15 cellular contexts compared by ENCODE assay signal in the genomic region with DNA sequence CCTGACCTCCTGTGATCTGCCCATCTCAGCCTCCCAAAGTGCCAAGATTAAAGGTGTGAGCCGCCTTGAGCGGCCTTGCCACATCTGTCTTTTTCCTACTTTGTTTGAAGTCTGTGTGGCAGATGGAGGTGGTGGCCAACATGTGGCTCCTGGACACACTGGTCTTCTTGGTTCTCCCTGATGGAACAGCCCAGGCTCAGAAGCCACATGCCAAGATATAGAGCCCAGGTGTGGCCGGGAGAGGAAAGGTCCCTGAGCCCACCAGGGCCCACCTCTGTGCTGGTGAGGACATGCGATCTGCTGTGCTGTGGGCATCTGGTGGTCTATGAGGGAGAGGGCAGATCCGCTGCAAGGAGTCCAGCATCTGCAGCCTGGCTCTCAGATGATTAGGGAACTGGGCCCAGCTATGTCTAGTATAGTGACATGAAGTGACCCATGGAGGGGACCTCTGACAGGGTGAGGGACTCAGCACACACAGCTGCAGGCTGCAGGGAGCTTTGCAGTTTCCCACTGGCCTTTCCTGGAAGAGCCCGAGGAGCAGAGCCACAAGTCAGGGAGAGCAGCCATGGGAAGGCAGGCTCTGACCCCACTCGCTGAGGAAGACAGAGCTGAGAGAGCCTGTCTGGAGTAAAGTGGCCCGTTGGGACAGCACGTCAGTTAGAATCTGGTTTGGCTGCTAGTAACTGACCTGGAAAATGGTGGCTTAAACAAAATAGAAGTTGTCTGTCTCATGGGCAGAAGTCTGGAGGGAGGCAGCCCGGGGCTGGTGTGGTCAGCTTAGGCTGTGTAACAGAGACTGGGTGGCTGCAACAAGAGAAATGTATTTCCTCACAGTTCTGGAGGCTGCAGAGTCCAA. TPM values are rescaled to one million over a fixed set of nuclear protein-coding genes. Genes with fewer than 3 reads are reported as not detected.
A peak's percentile ranks its signal among the peaks of the same experiment; 100 is the strongest.
DNase-seq lines count a peak whose midpoint lies in the region; ATAC-seq and TF ChIP-seq lines count a peak whose summit lies in the region.
"Had no signal": no experiment of that assay in that cellular context is flagged by ENCODE, and none has a peak within 500 bp of the region (broad histone marks: within the 10 kb centered on the region; RNA-seq: fewer than 3 reads in every experiment).

No MANE protein-coding gene starts in this region.

- H3K9me3 ChIP-seq in colonic mucosa (no peaks in the 10 kb centered on the region), right cardiac atrium (ENCODE audit: control insufficient read depth, low read length) (no peaks in the 10 kb centered on the region)

- H3K27me3 ChIP-seq in GM23338 (ENCODE audit: insufficient read depth) (no peaks in the 10 kb centered on the region), colonic mucosa (no peaks in the 10 kb centered on the region), right cardiac atrium (ENCODE audit: control insufficient read depth, insufficient read depth) (no peaks in the 10 kb centered on the region)
- H3K27me3 ChIP-seq: dorsolateral prefrontal cortex had no signal

- ATAC-seq in GM23338 (no peak), right cardiac atrium (peak; percentile 39 to 48), HG03196 (IDR thresholded peaks at IDR 0.05; ENCODE audit: unreplicated experiment) (no peak)

- 75% methylated on average over 10 of the region's 10 CpGs for WGBS in right cardiac atrium

- no peaks in the 10 kb centered on the region for H3K9me3 Mint-ChIP-seq in GM23338
- H3K9me3 Mint-ChIP-seq: CD4-positive, alpha-beta T cell had no signal

- no peak overlapping the region for H3K4me3 ChIP-seq in GM23338
- H3K4me3 ChIP-seq in colonic mucosa: no peak overlapping the region
- no peak overlapping the region for H3K4me3 ChIP-seq in right cardiac atrium (ENCODE audit: low read length)
- H3K4me3 ChIP-seq: dorsolateral prefrontal cortex had no signal

- no peak overlapping the region for H3K4me3 Mint-ChIP-seq in GM23338
- H3K4me3 Mint-ChIP-seq: CD4-positive, alpha-beta T cell had no signal

- no peaks in the 10 kb centered on the region for H3K36me3 ChIP-seq in GM23338 (ENCODE audit: insufficient read depth)
- H3K36me3 ChIP-seq in colonic mucosa: no peaks in the 10 kb centered on the region

- peaks cover 25% of the 10 kb centered on the region for H3K4me1 Mint-ChIP-seq in GM23338

- H3K9me2 ChIP-seq in GM23338 (ENCODE audit: insufficient read depth): no peaks in the 10 kb centered on the region

- no peak overlapping the region for H3K9ac ChIP-seq in colonic mucosa (ENCODE audit: low read depth in 2 of 2, low read length in 2 of 2)

- H3K4me2 ChIP-seq in GM23338: no peak overlapping the region

- H3K79me2 ChIP-seq in GM23338 (replicated peaks; ENCODE audit: insufficient read depth): no peaks in the 10 kb centered on the region

- no peak for TF ChIP-seq CTCF in GM23338 (conservative IDR thresholded peaks at IDR 0.05; ENCODE audit: low read depth in 2 of 2)
- no peak for TF ChIP-seq CTCF in colonic mucosa (IDR thresholded peaks at IDR 0.05)

- H2AFZ ChIP-seq in GM23338: no peak overlapping the region

- peaks cover 2% of the 10 kb centered on the region for H3K27me3 Mint-ChIP-seq in GM23338 (ENCODE audit: insufficient read depth, low read depth, poor library complexity)
- H3K27me3 Mint-ChIP-seq: CD4-positive, alpha-beta T cell had no signal

- DNase-seq in GM23338 (ENCODE audit: low spot score) (no peak), colonic mucosa (peak; percentile 11), right cardiac atrium (no peak), retina (peak; percentile 75), germinal center (ENCODE audit: low spot score) (no peak)
- DNase-seq in central memory CD4-positive, alpha-beta T cell: no peak
- DNase-seq: activated naive CD4-positive, alpha-beta T cell; CD4-positive, alpha-beta T cell; erythroblast; GDM1; NCI-H1417; NCI-H526 treated with DMSO at 0.1 percent for 48 hours had no signal

- H3K27ac ChIP-seq in GM23338 (ENCODE audit: low read depth): no peak overlapping the region
- no peak overlapping the region for H3K27ac ChIP-seq in colonic mucosa
- H3K27ac ChIP-seq in right cardiac atrium (ENCODE audit: low read length): no peak overlapping the region
- H3K27ac ChIP-seq: dorsolateral prefrontal cortex, RWPE1 had no signal

- peaks cover 2% of the 10 kb centered on the region; the same call in 2 of the 3 replicates for H3K36me3 Mint-ChIP-seq in GM23338 (ENCODE audit: low read depth)

- H3K4me1 ChIP-seq in GM23338 (ENCODE audit: insufficient read depth): no peaks in the 10 kb centered on the region
- no peaks in the 10 kb centered on the region for H3K4me1 ChIP-seq in colonic mucosa
- H3K4me1 ChIP-seq in right cardiac atrium (ENCODE audit: control insufficient read depth, insufficient read depth, low read length): no peaks in the 10 kb centered on the region

- 0 out of 2 replicates have a peak overlapping the region, but pooled peaks have one; percentile 47 for H3K27ac Mint-ChIP-seq in GM23338
- H3K27ac Mint-ChIP-seq: CD4-positive, alpha-beta T cell had no signal

- no peaks in the 10 kb centered on the region for H4K20me1 ChIP-seq in GM23338 (replicated peaks; ENCODE audit: insufficient read depth)

- H3F3A ChIP-seq in GM23338 (replicated peaks; ENCODE audit: low read depth): no peaks in the 10 kb centered on the region

- intact Hi-C loops in colonic mucosa (cut with DNase I) (no loop called here), right cardiac atrium (cut with DNase I) (no loop called here)

TF ChIP-seq in GM23338, 12 proteins besides CTCF, POLR2A, EP300 and RAD21:
- TF ChIP-seq EZH2 (IDR thresholded peaks at IDR 0.05; ENCODE audit: low read depth, unreplicated experiment) (no peak), JUNB (IDR thresholded peaks at IDR 0.05; ENCODE audit: unreplicated experiment) (no peak), ZNF331 (CRISPR knock-in tag; IDR thresholded peaks at IDR 0.05; ENCODE audit: low read depth) (no peak), REST (IDR thresholded peaks at IDR 0.05; ENCODE audit: unreplicated experiment) (no peak), NANOG (IDR thresholded peaks at IDR 0.05; ENCODE audit: borderline replicate concordance) (no peak), ZNF114 (CRISPR knock-in tag; IDR thresholded peaks at IDR 0.05) (no peak), EZH2phosphoT487 (IDR thresholded peaks at IDR 0.05; ENCODE audit: unreplicated experiment) (no peak)
- TF ChIP-seq, protein P1, sequence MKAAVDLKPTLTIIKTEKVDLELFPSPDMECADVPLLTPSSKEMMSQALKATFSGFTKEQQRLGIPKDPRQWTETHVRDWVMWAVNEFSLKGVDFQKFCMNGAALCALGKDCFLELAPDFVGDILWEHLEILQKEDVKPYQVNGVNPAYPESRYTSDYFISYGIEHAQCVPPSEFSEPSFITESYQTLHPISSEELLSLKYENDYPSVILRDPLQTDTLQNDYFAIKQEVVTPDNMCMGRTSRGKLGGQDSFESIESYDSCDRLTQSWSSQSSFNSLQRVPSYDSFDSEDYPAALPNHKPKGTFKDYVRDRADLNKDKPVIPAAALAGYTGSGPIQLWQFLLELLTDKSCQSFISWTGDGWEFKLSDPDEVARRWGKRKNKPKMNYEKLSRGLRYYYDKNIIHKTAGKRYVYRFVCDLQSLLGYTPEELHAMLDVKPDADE (IDR thresholded peaks at IDR 0.05): no peak

RNA-seq across cellular contexts. Expression of gene ADCY1, which starts 25.9 kb away (rescaled TPM):
- total RNA-seq in GM23338 (2014; rRNA removed; shearing (Covaris generic)): 14.6 and 18.7 TPM in 2 replicates
- polyA plus RNA-seq in GM23338 (2016; fragmentation: Nextera tagmentation; extraction: Ambion mirVana): 2.3 and 2.4 TPM in 2 replicates
- 1 to 10 TPM; 1.1 TPM for total RNA-seq in colonic mucosa
- total RNA-seq in right cardiac atrium: 1 to 10 TPM; 3.0 to 5.9 (median 4.6) TPM
- polyA plus RNA-seq in right cardiac atrium: 2.2 TPM

Comparison
In these comparisons a context has a peak if more than half of its experiments do, and no peak if none do; other contexts are left out.
1. ATAC-seq: peak in right cardiac atrium (2 of 2); none in GM23338 (single experiment) and HG03196 (single experiment).
2. DNase-seq: peak in colonic mucosa (single experiment) and retina (single experiment); none in GM23338 (single experiment), right cardiac atrium (0 of 3), germinal center (single experiment) and central memory CD4-positive, alpha-beta T cell (single experiment).